12 cellular contexts compared by ENCODE assay signal in the genomic region with DNA sequence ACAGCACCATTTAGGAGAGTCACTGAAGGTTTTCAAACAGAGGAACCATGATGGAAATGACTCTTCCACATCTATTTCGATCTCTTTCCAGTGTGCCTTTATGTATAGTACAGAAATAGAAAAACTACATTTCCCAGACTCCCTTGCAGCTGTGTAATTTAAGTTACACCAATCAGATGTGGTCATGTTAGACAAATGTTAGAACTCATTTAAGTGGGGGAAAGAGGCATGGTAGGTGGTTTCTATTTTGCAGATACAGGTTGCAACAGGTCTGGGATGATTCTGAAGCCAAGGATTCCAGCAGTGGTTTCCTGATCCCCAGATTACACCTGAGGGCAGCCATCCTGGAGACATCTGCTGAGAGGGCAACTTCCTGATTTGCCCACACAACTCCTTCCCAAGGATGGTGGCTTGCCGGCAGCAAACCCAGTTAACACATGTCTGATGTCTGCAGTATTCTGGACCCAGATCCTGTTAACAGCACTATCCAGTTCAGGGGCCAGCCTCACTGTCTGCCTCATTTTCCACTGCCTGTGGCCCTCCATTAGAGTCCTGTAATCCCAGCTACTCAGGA. TPM values are rescaled to one million over a fixed set of nuclear protein-coding genes. Genes with fewer than 3 reads are reported as not detected.
A peak's percentile ranks its signal among the peaks of the same experiment; 100 is the strongest.
DNase-seq lines count a peak whose midpoint lies in the region; ATAC-seq, FAIRE-seq and TF ChIP-seq lines count a peak whose summit lies in the region.
"Had no signal": no experiment of that assay in that cellular context is flagged by ENCODE, and none has a peak within 500 bp of the region (broad histone marks: within the 10 kb centered on the region; RNA-seq: fewer than 3 reads in every experiment).

No MANE protein-coding gene starts in this region.

- H3K36me3 Mint-ChIP-seq in CD8-positive, alpha-beta T cell: no peaks in the 10 kb centered on the region
- no peaks in the 10 kb centered on the region for H3K36me3 Mint-ChIP-seq in osteocyte (ENCODE audit: unreplicated experiment)

- H4K20me1 ChIP-seq in GM12878 (ENCODE audit: control insufficient read depth, insufficient read depth) (no peaks in the 10 kb centered on the region), PC-9 (ENCODE audit: insufficient read depth) (no peaks in the 10 kb centered on the region)

- no peak for TF ChIP-seq RAD21 in GM12878 (IDR thresholded peaks at IDR 0.05; ENCODE audit: insufficient read depth, low read depth, low read length)

- POLR2A ChIA-PET in CD8-positive, alpha-beta T cell (lab: Charles Lee): no interaction called here
- POLR2A ChIA-PET in GM12878 (lab: Charles Lee) (no interaction called here), PC-9 (lab: Charles Lee; ENCODE audit: unreplicated experiment) (no interaction called here)

- DNase-seq in CD8-positive, alpha-beta T cell: no peak
- DNase-seq in HPDE6-E6E7 (ENCODE audit: extremely low spot score) (peak; percentile 54), GM12878 (ENCODE audit: low read depth, low spot score) (no peak), mucosa of descending colon (no peak), PC-9 (no peak), osteocyte (ENCODE audit: extremely low spot score, unreplicated experiment) (no peak), ovary (no peak), G401 (ENCODE audit: low spot score) (no peak)
- DNase-seq: NCI-H1436 had no signal

- ATAC-seq in CD8-positive, alpha-beta T cell: peak; percentile 66
- ATAC-seq in GM12878: peak; percentile 55
- peak; percentile 57 for ATAC-seq in mucosa of descending colon

- no peak overlapping the region; the same call in 1 of the 2 replicates for H2AFZ ChIP-seq in GM12878 (ENCODE audit: control insufficient read depth, low read depth, low read length)
- no peak overlapping the region for H2AFZ ChIP-seq in PC-9

- FAIRE-seq in GM12878 (lab: Jason Lieb, UNC): no peak
- FAIRE-seq: TTC549 had no signal

- H3K4me3 ChIP-seq in CD8-positive, alpha-beta T cell (ENCODE audit: low read depth, low read length): no peak overlapping the region
- no peak overlapping the region for H3K4me3 ChIP-seq in GM12878
- H3K4me3 ChIP-seq in mucosa of descending colon: no peak overlapping the region
- no peak overlapping the region for H3K4me3 ChIP-seq in PC-9
- H3K4me3 ChIP-seq in ovary: no peak overlapping the region
- H3K4me3 ChIP-seq: lung had no signal

- TF ChIP-seq EP300 in GM12878 (IDR thresholded peaks at IDR 0.05; ENCODE audit: borderline replicate concordance in 1 of 2, control insufficient read depth in 1 of 2, low read depth in 2 of 2, low read length in 2 of 2): no peak
- TF ChIP-seq EP300 in ovary (IDR thresholded peaks at IDR 0.05): no peak

- H3K36me3 ChIP-seq in CD8-positive, alpha-beta T cell (ENCODE audit: insufficient read depth, low read length): no peaks in the 10 kb centered on the region
- H3K36me3 ChIP-seq in GM12878 (ENCODE audit: control insufficient read depth in 2 of 2, insufficient read depth in 2 of 2, low read length in 1 of 2) (no peaks in the 10 kb centered on the region), mucosa of descending colon (ENCODE audit: low read depth) (no peaks in the 10 kb centered on the region), PC-9 (ENCODE audit: low read depth) (no peaks in the 10 kb centered on the region), ovary (no peaks in the 10 kb centered on the region)

- SMC1A ChIA-PET in GM12878 (lab: Charles Lee; ENCODE audit: uncharacterized antibody, unreplicated experiment): interaction anchor here (1.0 kb wide), 1 partner anchor 30 kb away, joined by 3 read pairs; no protein-coding TSS in a partner anchor

- 37% methylated on average over 2 of the region's 2 CpGs for WGBS in GM12878 (ENCODE audit: insufficient coverage, insufficient replicate concordance, low lambda C conversion rate, missing lambda C conversion rate)
- WGBS in ovary, 3 donors: 68 to 74% (median 73%) methylated on average over 2 of the region's 2 CpGs

- no peaks in the 10 kb centered on the region for H3K9me3 Mint-ChIP-seq in CD8-positive, alpha-beta T cell
- H3K9me3 Mint-ChIP-seq in osteocyte (ENCODE audit: unreplicated experiment): no peaks in the 10 kb centered on the region
- H3K9me3 Mint-ChIP-seq: central memory CD8-positive, alpha-beta T cell had no signal

- H3F3A ChIP-seq in PC-9 (ENCODE audit: insufficient read depth, low read depth): no peaks in the 10 kb centered on the region

- no peaks in the 10 kb centered on the region for H3K27me3 Mint-ChIP-seq in CD8-positive, alpha-beta T cell (ENCODE audit: low read depth)
- H3K27me3 Mint-ChIP-seq in osteocyte (ENCODE audit: unreplicated experiment): peaks cover 6% of the 10 kb centered on the region
- H3K27me3 Mint-ChIP-seq: central memory CD8-positive, alpha-beta T cell had no signal

- H3K4me3 Mint-ChIP-seq in CD8-positive, alpha-beta T cell: peak overlapping the region; percentile 19
- H3K4me3 Mint-ChIP-seq in osteocyte (ENCODE audit: unreplicated experiment): no peak overlapping the region
- H3K4me3 Mint-ChIP-seq: central memory CD8-positive, alpha-beta T cell had no signal

- H3K79me2 ChIP-seq in GM12878 (ENCODE audit: control insufficient read depth, insufficient read depth, low read length) (no peaks in the 10 kb centered on the region), PC-9 (ENCODE audit: low read depth) (no peaks in the 10 kb centered on the region)

- CTCF ChIA-PET in CD8-positive, alpha-beta T cell (lab: Charles Lee): interaction anchor here (2.2 kb wide), 1 partner anchor 12 kb away, joined by 5 read pairs; no protein-coding TSS in a partner anchor
- CTCF ChIA-PET in GM12878 (lab: Yijun Ruan, JAX) (no interaction called here), PC-9 (lab: Charles Lee) (no interaction called here)

- no peaks in the 10 kb centered on the region for H3K9me2 ChIP-seq in PC-9 (ENCODE audit: insufficient read depth)

- no peaks in the 10 kb centered on the region for H3K27me3 ChIP-seq in CD8-positive, alpha-beta T cell (ENCODE audit: insufficient read depth, low read length)
- H3K27me3 ChIP-seq in GM12878 (replicated peaks in 1 of 2; ENCODE audit: control insufficient read depth in 2 of 2, insufficient read depth in 2 of 2, low read length in 1 of 2) (no peaks in the 10 kb centered on the region), PC-9 (ENCODE audit: insufficient read depth, low read depth) (peaks cover 3% of the 10 kb centered on the region; the same call in 1 of the 2 replicates), ovary (no peaks in the 10 kb centered on the region)

- H3K9me3 ChIP-seq in CD8-positive, alpha-beta T cell (ENCODE audit: low read length): no peaks in the 10 kb centered on the region
- H3K9me3 ChIP-seq in GM12878 (replicated peaks; ENCODE audit: control insufficient read depth, insufficient read depth, low read length) (no peaks in the 10 kb centered on the region; the same call in 2 of the 3 replicates), mucosa of descending colon (no peaks in the 10 kb centered on the region), PC-9 (ENCODE audit: insufficient read depth, low read depth) (no peaks in the 10 kb centered on the region), ovary (no peaks in the 10 kb centered on the region)

- H3K4me1 ChIP-seq in CD8-positive, alpha-beta T cell (ENCODE audit: insufficient read depth, low read length): peaks cover 3% of the 10 kb centered on the region
- H3K4me1 ChIP-seq in GM12878 (ENCODE audit: control insufficient read depth, insufficient read depth, low read length): no peaks in the 10 kb centered on the region
- peaks cover 14% of the 10 kb centered on the region for H3K4me1 ChIP-seq in mucosa of descending colon (ENCODE audit: low read depth)
- H3K4me1 ChIP-seq in PC-9 (replicated peaks; ENCODE audit: insufficient read depth): no peaks in the 10 kb centered on the region
- peaks cover 2% of the 10 kb centered on the region for H3K4me1 ChIP-seq in ovary (ENCODE audit: insufficient read depth)

- H3K27ac ChIP-seq in CD8-positive, alpha-beta T cell (ENCODE audit: low read depth, low read length): no peak overlapping the region
- H3K27ac ChIP-seq in GM12878 (ENCODE audit: control insufficient read depth, insufficient read depth) (no peak overlapping the region), PC-9 (no peak overlapping the region), ovary (peak overlapping the region in 1 of 2 donors; percentile 42)

- H3K4me2 ChIP-seq in GM12878 (ENCODE audit: control insufficient read depth, insufficient read depth): no peak overlapping the region
- no peak overlapping the region for H3K4me2 ChIP-seq in PC-9

- no peak overlapping the region for H3K27ac Mint-ChIP-seq in CD8-positive, alpha-beta T cell
- no peak overlapping the region for H3K27ac Mint-ChIP-seq in osteocyte (ENCODE audit: unreplicated experiment)

- in situ Hi-C loops in GM12878 (cut with MboI) (no loop called here), G401 (cut with HindIII; ENCODE audit: low sequenced_read_pairs) (no loop called here)

- BruUV-seq in GM12878 (replicated peaks; lab: Mats Ljungman, UMichigan): no TSS peak
- BruUV-seq in PC-9 (replicated peaks; lab: Mats Ljungman, UMichigan): no TSS peak

- intact Hi-C loops in CD8-positive, alpha-beta T cell (cut with DNase I, micrococcal nuclease): no loop called here
- intact Hi-C loops in GM12878 (cut with micrococcal nuclease; ENCODE audit: unreplicated experiment): no loop called here
- intact Hi-C loops in mucosa of descending colon (cut with DNase I, micrococcal nuclease): no loop called here
- intact Hi-C loops in PC-9 (cut with micrococcal nuclease; ENCODE audit: unreplicated experiment): no loop called here
- intact Hi-C loops in ovary (cut with DNase I): no loop called here

- H3K9ac ChIP-seq in GM12878 (ENCODE audit: control insufficient read depth, insufficient read depth, low read length): no peak overlapping the region

- RAD21 ChIA-PET in GM12878 (lab: Charles Lee; ENCODE audit: unreplicated experiment): no interaction called here

- peaks cover 8% of the 10 kb centered on the region for H3K4me1 Mint-ChIP-seq in CD8-positive, alpha-beta T cell (ENCODE audit: low read depth)
- peaks cover 3% of the 10 kb centered on the region for H3K4me1 Mint-ChIP-seq in osteocyte (ENCODE audit: unreplicated experiment)
- H3K4me1 Mint-ChIP-seq: central memory CD8-positive, alpha-beta T cell had no signal

- TF ChIP-seq POLR2A in GM12878 (IDR thresholded peaks at IDR 0.05; ENCODE audit: low read depth, low read length) (no peak), ovary (IDR thresholded peaks at IDR 0.05) (no peak)

- TF ChIP-seq CTCF in CD8-positive, alpha-beta T cell (IDR thresholded peaks at IDR 0.05): no peak
- TF ChIP-seq CTCF in GM12878 (IDR thresholded peaks at IDR 0.05 in 2 of 3, conservative IDR thresholded peaks at IDR 0.05 in 1 of 3; ENCODE audit: control insufficient read depth in 2 of 3, extremely low read depth in 1 of 3, insufficient read depth in 1 of 3, low read depth in 3 of 3, low read length in 3 of 3) (no peak), mucosa of descending colon (IDR thresholded peaks at IDR 0.05) (no peak), PC-9 (conservative IDR thresholded peaks at IDR 0.05) (no peak), osteocyte (IDR thresholded peaks at IDR 0.05) (no peak), ovary (IDR thresholded peaks at IDR 0.05) (no peak)

RNA-seq across cellular contexts. Expression of a gene that starts 38.7 kb away (rescaled TPM):
- total RNA-seq in CD8-positive, alpha-beta T cell: 10 to 100 TPM; 13.3 to 16.8 TPM
- 110 and 113 TPM in 2 replicates for total RNA-seq in GM12878 (2013; cell fraction: nucleolus; rRNA removed)
- total RNA-seq in GM12878 (2014; rRNA removed) (21.9 and 24.8 TPM in 2 replicates), GM12878 (2014; rRNA removed; fragmentation: Illumina TruSeq; extraction: Trizol) (22.0 and 22.7 TPM in 2 replicates), GM12878 (2021) (21.1 and 21.9 TPM in 2 replicates), mucosa of descending colon (10 to 100 TPM; 15.7 to 47.1 (median 20.0) TPM), PC-9 (2021) (12.5 and 19.4 TPM in 2 replicates), osteocyte (9.6 TPM in 2 replicates), ovary (10 to 100 TPM; 13.8 to 30.9 (median 20.7) TPM)
- polyA plus RNA-seq in GM12878 (2011; ENCODE audit: low read depth): 12.1 TPM
- polyA plus RNA-seq in GM12878 (2011; rRNA removed) (54.6 and 70.5 TPM in 2 replicates), GM12878 (2014; fragmentation: Illumina TruSeq; extraction: Trizol) (20.4 and 23.8 TPM in 2 replicates), GM12878 (2014; fragmentation: Nextera tagmentation; extraction: Ambion mirVana) (1 to 10 TPM; 4.2 to 6.4 TPM), GM12878 (2014; rRNA removed) (15.9 and 17.8 TPM in 2 replicates), GM12878 (2016; fragmentation: Nextera tagmentation; extraction: Ambion mirVana) (10 to 100 TPM; 40.5 to 41.3 TPM), ovary (10 to 100 TPM in 1 of 2 donors, 1 to 10 TPM in 1; 3.1 to 20.2 TPM)
- 32.3 and 43.6 TPM in 2 replicates for polyA plus RNA-seq in GM12878 (2011; cell fraction: cytosol; rRNA removed)
- polyA plus RNA-seq in GM12878 (2011; cell fraction: nucleus; rRNA removed): 20.0 and 22.2 TPM in 2 replicates
- 14.1 and 21.7 TPM in 2 replicates for polyA plus RNA-seq in GM12878 (2012)
- polyA minus RNA-seq in GM12878 (2011; rRNA and poly(A)+ RNA removed): 78.1 and 97.3 TPM in 2 replicates
- 23.9 and 28.0 TPM in 2 replicates for polyA minus RNA-seq in GM12878 (2011; cell fraction: cytosol; rRNA and poly(A)+ RNA removed)
- polyA minus RNA-seq in GM12878 (2011; cell fraction: nucleus; rRNA and poly(A)+ RNA removed): 16.0 and 22.0 TPM in 2 replicates
- total RNA-seq in G401 (2014; rRNA removed; shearing (Covaris generic)): 21.7 and 27.8 TPM in 2 replicates
